21 cellular contexts compared by ENCODE assay signal in the genomic region with DNA sequence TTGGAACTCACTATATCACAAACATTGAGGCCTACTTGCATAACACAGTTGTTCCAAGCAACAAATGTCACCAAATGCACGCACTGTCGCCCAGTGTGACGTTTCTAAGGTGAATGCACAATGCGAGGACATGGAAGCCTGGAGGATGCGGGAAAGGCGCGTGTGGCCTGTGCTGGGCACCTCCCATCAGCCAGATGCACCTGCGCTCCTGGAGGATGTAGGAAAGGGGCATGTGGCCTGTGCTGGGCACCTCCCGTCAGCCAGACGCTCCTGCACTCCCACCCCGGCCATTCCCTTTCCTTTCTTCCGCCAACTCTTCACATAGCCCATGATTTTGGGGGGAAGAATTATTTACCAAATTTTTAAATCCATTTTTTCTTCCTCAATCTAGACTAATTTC.
"Had no signal": no experiment of that assay in that cellular context is flagged by ENCODE, and none has a peak within 500 bp of the region (broad histone marks: within the 10 kb centered on the region; RNA-seq: fewer than 3 reads in every experiment).

No MANE protein-coding gene starts in this region.

- FAIRE-seq: HepG2, RCC 7860 had no signal

- H3K4me3 ChIP-seq: MG63 had no signal

- DNase-seq: IMR-90, Karpas-422, KG1, MG63, NCI-H1092, NCI-H1105 treated with DMSO at 0.1 percent for 48 hours, NCI-H1417 treated with DMSO at 0.1 percent for 48 hours, NCI-H146, NCI-H187, NCI-H2029, NCI-H2081 treated with DMSO at 0.1 percent for 48 hours, NCI-H2171, NCI-H345, NCI-H446 treated with DMSO at 0.1 percent for 48 hours, NCI-H526, NCI-H774, RPMI8226, SHP77 had no signal

- ATAC-seq: HepG2, SK-N-SH treated with all-trans-retinoic acid at 6 μM for 48 hours had no signal

- H3K9me3 ChIP-seq: MG63 had no signal

- H3K27me3 ChIP-seq: MG63 had no signal

- H3K36me3 ChIP-seq: MG63 had no signal
